Comparison of ENCODE assay signal across 7 cellular contexts in genomic region chr13:44577236-44578063, GRCh38.
DNase-seq lines count a peak whose midpoint lies in the region; ATAC-seq and TF ChIP-seq lines count a peak whose summit lies in the region.

No MANE protein-coding gene starts in this region.

- TF ChIP-seq CTCF in astrocyte of the spinal cord (IDR thresholded peaks at IDR 0.05; ENCODE audit: low read depth, low read length) (no peak), retinal pigment epithelial cell (conservative IDR thresholded peaks at IDR 0.05; ENCODE audit: low read depth, low read length) (no peak)

- ATAC-seq in GM18508 (IDR thresholded peaks at IDR 0.05; ENCODE audit: insufficient read depth, unreplicated experiment) (peak; percentile 52), HG02981 (IDR thresholded peaks at IDR 0.05; ENCODE audit: unreplicated experiment) (peak; percentile 55)

- DNase-seq in NCI-H2029 treated with DMSO at 0.1 percent for 48 hours (lab: John Stamatoyannopoulos, UW) = peak; percentile 48
- peak; percentile 82 for DNase-seq in T1000 (lab: John Stamatoyannopoulos, UW)
- DNase-seq in astrocyte of the spinal cord (ENCODE audit: low read depth, low spot score) = peak; percentile 98
- peak; percentile 72 to 97 (median 92) for DNase-seq in hypothalamus (lab: John Stamatoyannopoulos, UW)
- peak; percentile 87 for DNase-seq in retinal pigment epithelial cell (ENCODE audit: low read depth)

- peak overlapping the region; percentile 77 for H3K4me3 ChIP-seq in astrocyte of the spinal cord (ENCODE audit: low read depth, low read length)
- peak overlapping the region; percentile 90 for H3K4me3 ChIP-seq in retinal pigment epithelial cell (ENCODE audit: low read length)

- in situ Hi-C loops in astrocyte of the spinal cord (cut with HindIII; ENCODE audit: low sequenced_read_pairs) = no loop called here

Comparison
In these comparisons a context has a peak if more than half of its experiments do, and no peak if none do; other contexts are left out.
1. Peak in every context shown above with its lines: DNase-seq, ATAC-seq and H3K4me3 ChIP-seq.
2. DNase-seq: peak in every context shown above with its lines; median percentile 98 in astrocyte of the spinal cord; 92 in hypothalamus; 87 in retinal pigment epithelial cell; 82 in T1000; 48 in NCI-H2029 treated with DMSO at 0.1 percent for 48 hours.